In genomic region chr6:87078983-87079616, GRCh38 we compare ENCODE assay signal across 8 cellular contexts. TPM values are rescaled to one million over a fixed set of nuclear protein-coding genes. Genes with fewer than 3 reads are reported as not detected.
DNase-seq lines count a peak whose midpoint lies in the region; TF ChIP-seq lines count a peak whose summit lies in the region.

No MANE protein-coding gene starts in this region.

- DNase-seq in G401 (ENCODE audit: low spot score), result peak; percentile 68
- DNase-seq in H4 (ENCODE audit: low spot score), result peak; percentile 50
- DNase-seq in MV-4-11 (lab: John Stamatoyannopoulos, UW), result peak; percentile 56
- DNase-seq in T-helper 9 cell, result peak; percentile 35
- peak; percentile 64 for DNase-seq in astrocyte of the hippocampus (ENCODE audit: low read depth, low spot score)
- DNase-seq in iPS DF 6.9 (ENCODE audit: low read depth, low spot score), result peak; percentile 91
- DNase-seq in stimulated activated CD4-positive, alpha-beta T cell treated with anti-CD3 and anti-CD28 coated beads, Interleukin-12 subunit alpha, Interleukin-12 subunit beta, amount 100 ng/mL, for 24 hours (ENCODE audit: low read depth in 2 of 2), result peak; percentile 17 to 55
- DNase-seq in suprapubic skin (ENCODE audit: low spot score in 2 of 2), result no peak

- H3K27me3 ChIP-seq in iPS DF 6.9 (ENCODE audit: control insufficient read depth, insufficient read depth, low read length), result no peaks in the 10 kb centered on the region
- no peaks in the 10 kb centered on the region for H3K27me3 ChIP-seq in suprapubic skin

- no CpG with 5 or more reads among the region's 8 CpGs for WGBS in iPS DF 6.9 (ENCODE audit: insufficient coverage, insufficient read length)
- 41% methylated on average over 8 of the region's 8 CpGs for WGBS in suprapubic skin

- H3K36me3 ChIP-seq in iPS DF 6.9 (ENCODE audit: control insufficient read depth, insufficient read depth, low read length) (no peaks in the 10 kb centered on the region), suprapubic skin (no peaks in the 10 kb centered on the region)

- H3K4me3 ChIP-seq in iPS DF 6.9 (ENCODE audit: low read length) (no peak overlapping the region), suprapubic skin (no peak overlapping the region)

- peaks cover 2% of the 10 kb centered on the region; the same call in 1 of the 2 replicates for H3K4me1 ChIP-seq in iPS DF 6.9 (ENCODE audit: control insufficient read depth, insufficient read depth, low read length)
- H3K4me1 ChIP-seq in suprapubic skin, result no peaks in the 10 kb centered on the region

- peak in 1 of 2 donors; percentile 86 for TF ChIP-seq CTCF in suprapubic skin (IDR thresholded peaks at IDR 0.05)

- H3K27ac ChIP-seq in iPS DF 6.9 (ENCODE audit: low read length) (no peak overlapping the region), suprapubic skin (no peak overlapping the region)

- no peak for TF ChIP-seq EP300 in suprapubic skin (IDR thresholded peaks at IDR 0.05)

- H3K9me3 ChIP-seq in iPS DF 6.9 (ENCODE audit: control insufficient read depth, insufficient read depth, low read length) (no peaks in the 10 kb centered on the region), suprapubic skin (no peaks in the 10 kb centered on the region)

- in situ Hi-C loops in G401 (cut with HindIII; ENCODE audit: low sequenced_read_pairs), result no loop called here

- TF ChIP-seq POLR2A in suprapubic skin (IDR thresholded peaks at IDR 0.05), result no peak

RNA-seq across cellular contexts. Expression of gene CGA, which starts 15.8 kb away (rescaled TPM):
- total RNA-seq in G401 (2014; rRNA removed; shearing (Covaris generic)), result not detected in 2 replicates
- not detected in 2 replicates for total RNA-seq in H4 (2014; rRNA removed; shearing (Covaris generic))
- 1 to 10 TPM in 1 of 4 donors, under 1 TPM in 1, not detected in 2; 0.53 to 5.7 TPM for total RNA-seq in suprapubic skin

Comparison
In these comparisons a context has a peak if more than half of its experiments do, and no peak if none do; other contexts are left out.
1. DNase-seq: peak in G401 (single experiment), H4 (single experiment), MV-4-11 (single experiment), T-helper 9 cell (single experiment), astrocyte of the hippocampus (single experiment), iPS DF 6.9 (single experiment) and stimulated activated CD4-positive, alpha-beta T cell treated with anti-CD3 and anti-CD28 coated beads, Interleukin-12 subunit alpha, Interleukin-12 subunit beta, amount 100 ng/mL, for 24 hours (2 of 2); none in suprapubic skin (0 of 2).